Comparison of ENCODE assay signal across 13 cellular contexts in genomic region chr5:73380710-73381586, GRCh38.
DNase-seq lines count a peak whose midpoint lies in the region.
"Had no signal": no experiment of that assay in that cellular context is flagged by ENCODE, and none has a peak within 500 bp of the region (broad histone marks: within the 10 kb centered on the region; RNA-seq: fewer than 3 reads in every experiment).

No MANE protein-coding gene starts in this region.

- peak overlapping the region in 2 of 7 donors; percentile 42 to 84 for H3K27ac Mint-ChIP-seq in CD4-positive, alpha-beta memory T cell

- no peak overlapping the region for H3K27ac ChIP-seq in CD4-positive, alpha-beta memory T cell (ENCODE audit: low read depth, low read length)
- H3K27ac ChIP-seq in GM23248 (no peak overlapping the region), trophoblast cell (ENCODE audit: low read depth, low read length) (no peak overlapping the region)
- H3K27ac ChIP-seq: epithelial cell of prostate had no signal

- H3K79me1 ChIP-seq in trophoblast cell (ENCODE audit: low read length): peaks cover 2% of the 10 kb centered on the region

- H3K36me3 ChIP-seq in CD4-positive, alpha-beta memory T cell (ENCODE audit: insufficient read depth, low read length): no peaks in the 10 kb centered on the region
- H3K36me3 ChIP-seq in GM23248 (ENCODE audit: low read depth) (no peaks in the 10 kb centered on the region; the same call in 1 of the 2 replicates), trophoblast cell (ENCODE audit: control insufficient read depth in 1 of 2, insufficient read depth in 2 of 2, low read length in 2 of 2) (no peaks in the 10 kb centered on the region)

- peaks cover 56% of the 10 kb centered on the region for H3K27me3 ChIP-seq in CD4-positive, alpha-beta memory T cell (ENCODE audit: insufficient read depth, low read length)
- H3K27me3 ChIP-seq in GM23248 (replicated peaks; ENCODE audit: insufficient read depth): no peaks in the 10 kb centered on the region
- H3K27me3 ChIP-seq in trophoblast cell (ENCODE audit: insufficient read depth, low read length): peaks cover 4% of the 10 kb centered on the region

- H3K9ac ChIP-seq in GM23248 (no peak overlapping the region), trophoblast cell (ENCODE audit: low read length) (no peak overlapping the region)

- peak in 2 of 5 donors; percentile 10 to 15 for DNase-seq in CD4-positive, alpha-beta memory T cell
- DNase-seq in GM23248 (no peak), ecto neural progenitor cell (ENCODE audit: low spot score) (peak; percentile 34), trophoblast cell (no peak), hippocampal formation (lab: John Stamatoyannopoulos, UW) (no peak), NCI-H526 treated with DMSO at 0.1 percent for 48 hours (lab: John Stamatoyannopoulos, UW) (no peak), NCI-H2171 treated with DMSO at 0.1 percent for 48 hours (lab: John Stamatoyannopoulos, UW) (no peak)
- no peak for DNase-seq in effector CD8-positive, alpha-beta T cell (lab: John Stamatoyannopoulos, UW)
- DNase-seq: CD4-positive, CD25-positive, alpha-beta regulatory T cell; GDM1; midbrain; substantia nigra had no signal

- peak overlapping the region; percentile 7 to 81 (median 60) for H3K4me3 Mint-ChIP-seq in CD4-positive, alpha-beta memory T cell

- POLR2A ChIA-PET in CD4-positive, alpha-beta memory T cell (lab: Charles Lee; ENCODE audit: partially characterized antibody): no interaction called here

- peak overlapping the region; percentile 11; the same call in 1 of the 2 replicates for H2AFZ ChIP-seq in GM23248
- no peak overlapping the region for H2AFZ ChIP-seq in trophoblast cell (ENCODE audit: insufficient read depth, low read length, poor library complexity)

- no peak overlapping the region for H3K4ac ChIP-seq in trophoblast cell (ENCODE audit: low read depth, low read length)

- no peaks in the 10 kb centered on the region for H4K20me1 ChIP-seq in GM23248 (ENCODE audit: insufficient read depth)

- peaks cover 0 to 9% of the 10 kb centered on the region in 2 donors for H3K9me3 ChIP-seq in CD4-positive, alpha-beta memory T cell (ENCODE audit: control insufficient read depth in 1 of 2, low read length in 2 of 2)
- no peaks in the 10 kb centered on the region for H3K9me3 ChIP-seq in GM23248 (ENCODE audit: low read depth)
- peaks cover 3% of the 10 kb centered on the region for H3K9me3 ChIP-seq in trophoblast cell (ENCODE audit: insufficient read depth, low read depth, low read length)

- peaks cover 6 to 40% (median 20%) of the 10 kb centered on the region in 4 donors for H3K4me1 Mint-ChIP-seq in CD4-positive, alpha-beta memory T cell

- CTCF ChIA-PET in CD4-positive, alpha-beta memory T cell (lab: Charles Lee; ENCODE audit: partially characterized antibody): interaction anchor here (0.9 to 1.4 kb wide), 2 partner anchors 70 to 74 kb away, joined by 3 to 6 read pairs; no protein-coding TSS in a partner anchor

- H2BK12ac ChIP-seq in trophoblast cell (ENCODE audit: low read length): peak overlapping the region; percentile 22

- H2BK5ac ChIP-seq in trophoblast cell (ENCODE audit: low read depth, low read length, poor library complexity): no peak overlapping the region

- no peaks in the 10 kb centered on the region for H3K9me2 ChIP-seq in GM23248 (ENCODE audit: insufficient read depth)

- H3K9me3 Mint-ChIP-seq in CD4-positive, alpha-beta memory T cell: peaks cover 0 to 34% (median 17%) of the 10 kb centered on the region in 8 donors

- H4K12ac ChIP-seq in trophoblast cell (ENCODE audit: low read depth, low read length): no peak overlapping the region

- peaks cover 9% of the 10 kb centered on the region for H3F3A ChIP-seq in GM23248 (ENCODE audit: insufficient read depth)

- H3K36me3 Mint-ChIP-seq in CD4-positive, alpha-beta memory T cell: peaks cover 2 to 3% of the 10 kb centered on the region in 2 donors

- H3K27me3 Mint-ChIP-seq in CD4-positive, alpha-beta memory T cell: peaks cover 49 to 54% of the 10 kb centered on the region in 2 donors

- peaks cover 27% of the 10 kb centered on the region for H3K4me1 ChIP-seq in CD4-positive, alpha-beta memory T cell (ENCODE audit: insufficient read depth, low read length)
- H3K4me1 ChIP-seq in GM23248 (ENCODE audit: insufficient read depth): peaks cover 13% of the 10 kb centered on the region
- peaks cover 2 to 10% of the 10 kb centered on the region in 2 experiments for H3K4me1 ChIP-seq in trophoblast cell (ENCODE audit: control insufficient read depth in 1 of 2, insufficient read depth in 2 of 2, low read length in 2 of 2)

- H4K91ac ChIP-seq in trophoblast cell (ENCODE audit: low read depth, low read length): no peak overlapping the region

- H4K8ac ChIP-seq in trophoblast cell (ENCODE audit: low read depth, low read length): no peak overlapping the region

- peak overlapping the region; percentile 35 for H2AK5ac ChIP-seq in trophoblast cell (ENCODE audit: low read length)

- no peak overlapping the region for H2BK120ac ChIP-seq in trophoblast cell (ENCODE audit: insufficient read depth, low read length, poor library complexity)

- in situ Hi-C loops in GM23248 (cut with MboI): no loop called here

- 76 to 77% methylated on average over 53 to 54 of the region's 54 CpGs for WGBS in GM23248 (ENCODE audit: low coverage in 1 of 2, low lambda C conversion rate in 2 of 2, missing lambda C conversion rate in 2 of 2), 2 experiments
- WGBS in trophoblast cell (ENCODE audit: extremely low coverage, insufficient coverage, insufficient read length): no CpG with 5 or more reads among the region's 54 CpGs

- no peaks in the 10 kb centered on the region for H3K79me2 ChIP-seq in GM23248 (ENCODE audit: insufficient read depth)
- H3K79me2 ChIP-seq in trophoblast cell (ENCODE audit: control insufficient read depth, insufficient read depth, low read length, poor library complexity): no peaks in the 10 kb centered on the region

- H3K4me2 ChIP-seq in GM23248 (ENCODE audit: unreplicated experiment) (no peak overlapping the region), trophoblast cell (ENCODE audit: low read length) (peak overlapping the region; percentile 55)

- intact Hi-C loops in CD4-positive, alpha-beta memory T cell (cut with micrococcal nuclease): no loop called here

- no peak overlapping the region for H3K14ac ChIP-seq in trophoblast cell (ENCODE audit: low read length)

- H3K4me3 ChIP-seq in CD4-positive, alpha-beta memory T cell (ENCODE audit: low read length in 2 of 2): no peak overlapping the region
- H3K4me3 ChIP-seq in GM23248 (no peak overlapping the region), trophoblast cell (ENCODE audit: low read depth, low read length) (no peak overlapping the region)

- H3K23ac ChIP-seq in trophoblast cell (ENCODE audit: low read length): no peak overlapping the region

- H3K18ac ChIP-seq in trophoblast cell (ENCODE audit: low read length): no peak overlapping the region
